In the genomic region with DNA sequence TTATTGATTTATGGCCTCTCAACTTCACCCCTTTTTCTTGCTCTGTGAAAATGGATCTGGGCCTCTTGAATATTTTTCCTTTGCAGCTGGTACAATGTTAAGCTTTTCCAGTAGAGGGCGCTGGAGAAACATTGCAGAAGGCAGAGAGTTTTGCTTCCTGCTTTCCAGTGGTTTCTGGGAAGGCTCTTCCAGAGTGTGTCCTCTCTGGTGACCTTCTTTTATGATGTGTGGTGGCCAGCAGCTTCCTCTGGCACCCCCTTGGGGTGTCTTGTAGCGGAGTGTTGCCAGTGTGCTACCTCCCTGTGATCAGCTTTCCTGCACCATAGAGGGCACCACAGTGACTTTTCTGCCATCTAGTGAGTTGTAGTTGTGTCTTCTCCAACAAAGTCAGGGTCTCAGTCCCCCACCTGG, we compare ENCODE assay signal across 10 cellular contexts. TPM values are rescaled to one million over a fixed set of nuclear protein-coding genes. Genes with fewer than 3 reads are reported as not detected.
DNase-seq lines count a peak whose midpoint lies in the region; ATAC-seq and TF ChIP-seq lines count a peak whose summit lies in the region.
"Had no signal": no experiment of that assay in that cellular context is flagged by ENCODE, and none has a peak within 500 bp of the region (broad histone marks: within the 10 kb centered on the region; RNA-seq: fewer than 3 reads in every experiment).

No MANE protein-coding gene starts in this region.

- no peaks in the 10 kb centered on the region for H3K27me3 ChIP-seq in RWPE2 (ENCODE audit: insufficient read depth, poor library complexity, severe bottlenecking)

- intact Hi-C loops in left ventricle myocardium superior (cut with micrococcal nuclease) = no loop called here

- DNase-seq in AG09319 (ENCODE audit: extremely low read depth, low read depth) (no peak), RWPE2 (ENCODE audit: low spot score) (no peak), left ventricle myocardium superior (no peak), islet precursor cell (no peak), NCI-H226 (no peak)
- no peak for DNase-seq in stimulated activated CD4-positive, alpha-beta T cell treated with anti-CD3 and anti-CD28 coated beads, Interleukin-4, amount 100 ng/mL, for 24 hours
- DNase-seq: activated CD8-positive, alpha-beta memory T cell treated with anti-CD3 and anti-CD28 coated beads, Interleukin-2, amount 10 ng/mL, durations not matched to agents 7 days and 5 days; nephron progenitor cell had no signal

- no peak overlapping the region for H3K4me3 ChIP-seq in RWPE2 (ENCODE audit: severe bottlenecking)

- TF ChIP-seq CTCF in AG09319 (IDR thresholded peaks at IDR 0.05; ENCODE audit: low read depth, low read length) (peak; percentile 21), GM12873 (IDR thresholded peaks at IDR 0.05; ENCODE audit: insufficient read depth, low read depth, low read length, missing control alignments) (peak; percentile 62), RWPE2 (IDR thresholded peaks at IDR 0.05; ENCODE audit: poor library complexity, severe bottlenecking) (peak; percentile 22)

- ATAC-seq in RWPE2 (ENCODE audit: low read depth) (no peak), left ventricle myocardium superior (peak; percentile 25), GM19324 (IDR thresholded peaks at IDR 0.05; ENCODE audit: low FRiP score, unreplicated experiment) (no peak)
- ATAC-seq: activated CD8-positive, alpha-beta memory T cell treated with anti-CD3 and anti-CD28 coated beads, Interleukin-2, amount 10 ng/mL, durations not matched to agents 7 days and 5 days had no signal

- H3K4me1 ChIP-seq in RWPE2 (ENCODE audit: insufficient read depth, poor library complexity, severe bottlenecking) = peaks cover 14% of the 10 kb centered on the region

- H3K36me3 ChIP-seq in RWPE2 (ENCODE audit: low read depth) = no peaks in the 10 kb centered on the region

- no peaks in the 10 kb centered on the region for H3K9me3 ChIP-seq in RWPE2 (ENCODE audit: severe bottlenecking)

- H3K27ac ChIP-seq in RWPE2 (ENCODE audit: poor library complexity, severe bottlenecking) = no peak overlapping the region

RNA-seq across cellular contexts. Expression of gene MGAT5, which starts 25.4 kb away (rescaled TPM):
- 98.1 TPM for total RNA-seq in left ventricle myocardium superior
